Comparison of ENCODE assay signal across 13 cellular contexts in genomic region chr2:215579809-215580208, GRCh38.
DNase-seq lines count a peak whose midpoint lies in the region; ATAC-seq, FAIRE-seq and TF ChIP-seq lines count a peak whose summit lies in the region.
"Had no signal": no experiment of that assay in that cellular context is flagged by ENCODE, and none has a peak within 500 bp of the region (broad histone marks: within the 10 kb centered on the region; RNA-seq: fewer than 3 reads in every experiment).

No MANE protein-coding gene starts in this region.

- CTCF ChIA-PET in AG04449 (lab: Yijun Ruan, JAX) = no interaction called here

- no peak overlapping the region for H3K27ac ChIP-seq in coronary artery

- H3K4me3 ChIP-seq in AG04449 (ENCODE audit: low read depth, low read length) (no peak overlapping the region), coronary artery (no peak overlapping the region)

- DNase-seq in AG04449 (ENCODE audit: low read depth, low spot score) (peak; percentile 76), HTR-8/SVneo (ENCODE audit: insufficient read length, low spot score) (peak; percentile 41), astrocyte of the hippocampus (ENCODE audit: low read depth, low spot score) (peak; percentile 9), left ventricle myocardium superior (no peak), coronary artery (ENCODE audit: low spot score) (no peak), NCI-H748 treated with DMSO at 0.1 percent for 48 hours (lab: John Stamatoyannopoulos, UW) (no peak)
- DNase-seq in stimulated activated naive CD4-positive, alpha-beta T cell (lab: John Stamatoyannopoulos, UW) = no peak
- DNase-seq: activated CD8-positive, alpha-beta memory T cell treated with anti-CD3 and anti-CD28 coated beads, Interleukin-2, amount 10 ng/mL, durations not matched to agents 7 days and 5 days; activated naive CD8-positive, alpha-beta T cell treated with anti-CD3 and anti-CD28 coated beads, Interleukin-2, amount 50 U/mL, for 24 hours; NCI-H69; stimulated activated CD4-positive, alpha-beta T cell treated with anti-CD3 and anti-CD28 coated beads, Interleukin-2, amount 100 ng/mL, for 24 hours had no signal

- intact Hi-C loops in left ventricle myocardium superior (cut with micrococcal nuclease) = no loop called here

- ATAC-seq in left ventricle myocardium superior = peak; percentile 95
- no peak for ATAC-seq in GM19455 (IDR thresholded peaks at IDR 0.05; ENCODE audit: unreplicated experiment)
- ATAC-seq: activated CD8-positive, alpha-beta memory T cell treated with anti-CD3 and anti-CD28 coated beads, Interleukin-2, amount 10 ng/mL, durations not matched to agents 7 days and 5 days; activated naive CD8-positive, alpha-beta T cell treated with anti-CD3 and anti-CD28 coated beads, Interleukin-2, amount 50 U/mL, for 24 hours had no signal

- FAIRE-seq in HTR-8/SVneo (lab: Jason Lieb, UNC) = no peak
- FAIRE-seq: islet of Langerhans had no signal

- TF ChIP-seq CTCF in AG04449 (IDR thresholded peaks at IDR 0.05; ENCODE audit: insufficient read depth, low read length, missing control alignments) (no peak), coronary artery (IDR thresholded peaks at IDR 0.05) (no peak)

- POLR2A ChIA-PET in AG04449 (lab: Yijun Ruan, JAX) = interaction anchor here (0.6 to 1.4 kb wide), 8 partner anchors 18 to 171 kb away, joined by 3 to 5 read pairs (median 3); no protein-coding TSS in a partner anchor

Comparison
In these comparisons a context has a peak if more than half of its experiments do, and no peak if none do; other contexts are left out.
1. DNase-seq: peak in AG04449 (single experiment), HTR-8/SVneo (single experiment) and astrocyte of the hippocampus (single experiment); none in left ventricle myocardium superior (single experiment), coronary artery (single experiment), stimulated activated naive CD4-positive, alpha-beta T cell (0 of 6) and NCI-H748 treated with DMSO at 0.1 percent for 48 hours (single experiment).